Comparison of ENCODE assay signal across 1 cellular context in the genomic region with DNA sequence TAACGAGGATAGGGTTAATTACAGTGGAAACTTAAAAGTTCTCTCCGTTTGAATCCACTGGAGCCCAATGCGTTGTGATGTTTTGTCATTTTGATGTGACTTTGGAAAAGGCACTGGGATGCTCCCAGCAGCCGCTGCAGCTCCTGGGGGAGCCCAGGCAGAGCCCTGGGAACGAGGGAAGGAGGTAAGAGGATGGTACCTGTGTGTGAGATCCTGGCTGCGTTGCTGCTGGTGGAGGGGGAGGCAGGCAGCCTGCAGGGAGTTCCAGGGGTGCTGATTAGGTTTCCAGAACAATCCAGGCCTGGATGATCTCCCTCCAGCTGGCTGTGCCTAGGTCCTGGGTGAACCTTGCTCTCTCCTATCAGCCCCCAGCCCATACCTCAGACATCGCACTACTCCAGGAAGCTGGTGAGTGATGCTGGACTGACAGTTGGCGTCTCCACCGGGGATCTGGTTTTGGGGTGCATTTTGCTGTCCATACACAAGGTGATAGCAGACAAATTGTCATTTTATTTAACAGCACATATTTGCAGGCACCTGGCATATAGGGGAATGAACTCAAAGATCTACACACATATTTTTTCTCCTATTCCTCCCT.
A peak's percentile ranks its signal among the peaks of the same experiment; 100 is the strongest.
TF ChIP-seq lines count a peak whose summit lies in the region.

No MANE protein-coding gene starts in this region.

TF ChIP-seq in HepG2, 621 proteins besides CTCF, POLR2A, EP300 and RAD21 (continued from another document and continues in another):
- TF ChIP-seq, protein P1, sequence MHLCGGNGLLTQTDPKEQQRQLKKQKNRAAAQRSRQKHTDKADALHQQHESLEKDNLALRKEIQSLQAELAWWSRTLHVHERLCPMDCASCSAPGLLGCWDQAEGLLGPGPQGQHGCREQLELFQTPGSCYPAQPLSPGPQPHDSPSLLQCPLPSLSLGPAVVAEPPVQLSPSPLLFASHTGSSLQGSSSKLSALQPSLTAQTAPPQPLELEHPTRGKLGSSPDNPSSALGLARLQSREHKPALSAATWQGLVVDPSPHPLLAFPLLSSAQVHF (CRISPR knock-in tag; IDR thresholded peaks at IDR 0.05), result no peak
- TF ChIP-seq, protein P2, sequence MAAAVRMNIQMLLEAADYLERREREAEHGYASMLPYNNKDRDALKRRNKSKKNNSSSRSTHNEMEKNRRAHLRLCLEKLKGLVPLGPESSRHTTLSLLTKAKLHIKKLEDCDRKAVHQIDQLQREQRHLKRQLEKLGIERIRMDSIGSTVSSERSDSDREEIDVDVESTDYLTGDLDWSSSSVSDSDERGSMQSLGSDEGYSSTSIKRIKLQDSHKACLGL (CRISPR knock-in tag; IDR thresholded peaks at IDR 0.05), result 0 out of 2 replicates have a peak, but pooled peaks have one; percentile 7
- TF ChIP-seq DPF2 (CRISPR knock-in tag; IDR thresholded peaks at IDR 0.05; ENCODE audit: borderline replicate concordance, low read depth), result no peak
- no peak for TF ChIP-seq ERF (CRISPR knock-in tag; IDR thresholded peaks at IDR 0.05)
- no peak for TF ChIP-seq SP2 (CRISPR knock-in tag; IDR thresholded peaks at IDR 0.05)
- TF ChIP-seq ATF7 (IDR thresholded peaks at IDR 0.05), result no peak
- no peak for TF ChIP-seq ATF7 (CRISPR knock-in tag; IDR thresholded peaks at IDR 0.05)
- TF ChIP-seq, protein P3, sequence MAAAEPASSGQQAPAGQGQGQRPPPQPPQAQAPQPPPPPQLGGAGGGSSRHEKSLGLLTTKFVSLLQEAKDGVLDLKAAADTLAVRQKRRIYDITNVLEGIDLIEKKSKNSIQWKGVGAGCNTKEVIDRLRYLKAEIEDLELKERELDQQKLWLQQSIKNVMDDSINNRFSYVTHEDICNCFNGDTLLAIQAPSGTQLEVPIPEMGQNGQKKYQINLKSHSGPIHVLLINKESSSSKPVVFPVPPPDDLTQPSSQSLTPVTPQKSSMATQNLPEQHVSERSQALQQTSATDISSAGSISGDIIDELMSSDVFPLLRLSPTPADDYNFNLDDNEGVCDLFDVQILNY (CRISPR knock-in tag; conservative IDR thresholded peaks at IDR 0.05), result no peak
- TF ChIP-seq ZMAT3 (CRISPR knock-in tag; conservative IDR thresholded peaks at IDR 0.05), result no peak
- no peak for TF ChIP-seq ZNF841 (CRISPR knock-in tag; IDR thresholded peaks at IDR 0.05; ENCODE audit: borderline replicate concordance)
- TF ChIP-seq, protein P4, sequence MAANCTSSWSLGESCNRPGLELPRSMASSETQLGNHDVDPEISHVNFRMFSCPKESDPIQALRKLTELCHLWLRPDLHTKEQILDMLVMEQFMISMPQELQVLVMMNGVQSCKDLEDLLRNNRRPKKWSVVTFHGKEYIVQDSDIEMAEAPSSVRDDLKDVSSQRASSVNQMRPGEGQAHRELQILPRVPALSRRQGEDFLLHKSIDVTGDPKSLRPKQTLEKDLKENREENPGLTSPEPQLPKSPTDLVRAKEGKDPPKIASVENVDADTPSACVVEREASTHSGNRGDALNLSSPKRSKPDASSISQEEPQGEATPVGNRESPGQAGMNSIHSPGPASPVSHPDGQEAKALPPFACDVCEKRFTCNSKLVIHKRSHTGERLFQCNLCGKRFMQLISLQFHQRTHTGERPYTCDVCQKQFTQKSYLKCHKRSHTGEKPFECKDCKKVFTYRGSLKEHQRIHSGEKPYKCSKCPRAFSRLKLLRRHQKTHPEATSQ (CRISPR knock-in tag; IDR thresholded peaks at IDR 0.05; ENCODE audit: borderline replicate concordance), result no peak
- TF ChIP-seq HMG20A (CRISPR knock-in tag; IDR thresholded peaks at IDR 0.05; ENCODE audit: borderline replicate concordance), result no peak
- no peak for TF ChIP-seq TBP (CRISPR knock-in tag; IDR thresholded peaks at IDR 0.05)
- TF ChIP-seq ZNF143 (CRISPR knock-in tag; IDR thresholded peaks at IDR 0.05), result no peak
- no peak for TF ChIP-seq RARA (CRISPR knock-in tag; IDR thresholded peaks at IDR 0.05)
- TF ChIP-seq ZNF263 (CRISPR knock-in tag; IDR thresholded peaks at IDR 0.05), result no peak
- TF ChIP-seq EED (CRISPR knock-in tag; IDR thresholded peaks at IDR 0.05), result no peak
- no peak for TF ChIP-seq ZNF567 (CRISPR knock-in tag; IDR thresholded peaks at IDR 0.05; ENCODE audit: borderline replicate concordance)
- TF ChIP-seq, protein P5, sequence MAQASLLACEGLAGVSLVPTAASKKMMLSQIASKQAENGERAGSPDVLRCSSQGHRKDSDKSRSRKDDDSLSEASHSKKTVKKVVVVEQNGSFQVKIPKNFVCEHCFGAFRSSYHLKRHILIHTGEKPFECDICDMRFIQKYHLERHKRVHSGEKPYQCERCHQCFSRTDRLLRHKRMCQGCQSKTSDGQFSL (CRISPR knock-in tag; IDR thresholded peaks at IDR 0.05), result no peak
- no peak for TF ChIP-seq SATB2 (CRISPR knock-in tag; IDR thresholded peaks at IDR 0.05)
- TF ChIP-seq NCOA1 (CRISPR knock-in tag; IDR thresholded peaks at IDR 0.05), result no peak
- TF ChIP-seq, protein P6, sequence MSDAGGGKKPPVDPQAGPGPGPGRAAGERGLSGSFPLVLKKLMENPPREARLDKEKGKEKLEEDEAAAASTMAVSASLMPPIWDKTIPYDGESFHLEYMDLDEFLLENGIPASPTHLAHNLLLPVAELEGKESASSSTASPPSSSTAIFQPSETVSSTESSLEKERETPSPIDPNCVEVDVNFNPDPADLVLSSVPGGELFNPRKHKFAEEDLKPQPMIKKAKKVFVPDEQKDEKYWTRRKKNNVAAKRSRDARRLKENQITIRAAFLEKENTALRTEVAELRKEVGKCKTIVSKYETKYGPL (CRISPR knock-in tag; IDR thresholded peaks at IDR 0.05), result no peak
- no peak for TF ChIP-seq KDM6A (CRISPR knock-in tag; IDR thresholded peaks at IDR 0.05; ENCODE audit: low read depth)
- TF ChIP-seq, protein P7, sequence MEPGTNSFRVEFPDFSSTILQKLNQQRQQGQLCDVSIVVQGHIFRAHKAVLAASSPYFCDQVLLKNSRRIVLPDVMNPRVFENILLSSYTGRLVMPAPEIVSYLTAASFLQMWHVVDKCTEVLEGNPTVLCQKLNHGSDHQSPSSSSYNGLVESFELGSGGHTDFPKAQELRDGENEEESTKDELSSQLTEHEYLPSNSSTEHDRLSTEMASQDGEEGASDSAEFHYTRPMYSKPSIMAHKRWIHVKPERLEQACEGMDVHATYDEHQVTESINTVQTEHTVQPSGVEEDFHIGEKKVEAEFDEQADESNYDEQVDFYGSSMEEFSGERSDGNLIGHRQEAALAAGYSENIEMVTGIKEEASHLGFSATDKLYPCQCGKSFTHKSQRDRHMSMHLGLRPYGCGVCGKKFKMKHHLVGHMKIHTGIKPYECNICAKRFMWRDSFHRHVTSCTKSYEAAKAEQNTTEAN (CRISPR knock-in tag; conservative IDR thresholded peaks at IDR 0.05), result no peak
- no peak for TF ChIP-seq ZNF232 (CRISPR knock-in tag; IDR thresholded peaks at IDR 0.05; ENCODE audit: borderline replicate concordance)
- no peak for TF ChIP-seq ZNF10 (CRISPR knock-in tag; IDR thresholded peaks at IDR 0.05; ENCODE audit: borderline replicate concordance, low read depth)
- no peak for TF ChIP-seq ZNF496 (CRISPR knock-in tag; IDR thresholded peaks at IDR 0.05; ENCODE audit: insufficient replicate concordance)
- TF ChIP-seq, protein P8, sequence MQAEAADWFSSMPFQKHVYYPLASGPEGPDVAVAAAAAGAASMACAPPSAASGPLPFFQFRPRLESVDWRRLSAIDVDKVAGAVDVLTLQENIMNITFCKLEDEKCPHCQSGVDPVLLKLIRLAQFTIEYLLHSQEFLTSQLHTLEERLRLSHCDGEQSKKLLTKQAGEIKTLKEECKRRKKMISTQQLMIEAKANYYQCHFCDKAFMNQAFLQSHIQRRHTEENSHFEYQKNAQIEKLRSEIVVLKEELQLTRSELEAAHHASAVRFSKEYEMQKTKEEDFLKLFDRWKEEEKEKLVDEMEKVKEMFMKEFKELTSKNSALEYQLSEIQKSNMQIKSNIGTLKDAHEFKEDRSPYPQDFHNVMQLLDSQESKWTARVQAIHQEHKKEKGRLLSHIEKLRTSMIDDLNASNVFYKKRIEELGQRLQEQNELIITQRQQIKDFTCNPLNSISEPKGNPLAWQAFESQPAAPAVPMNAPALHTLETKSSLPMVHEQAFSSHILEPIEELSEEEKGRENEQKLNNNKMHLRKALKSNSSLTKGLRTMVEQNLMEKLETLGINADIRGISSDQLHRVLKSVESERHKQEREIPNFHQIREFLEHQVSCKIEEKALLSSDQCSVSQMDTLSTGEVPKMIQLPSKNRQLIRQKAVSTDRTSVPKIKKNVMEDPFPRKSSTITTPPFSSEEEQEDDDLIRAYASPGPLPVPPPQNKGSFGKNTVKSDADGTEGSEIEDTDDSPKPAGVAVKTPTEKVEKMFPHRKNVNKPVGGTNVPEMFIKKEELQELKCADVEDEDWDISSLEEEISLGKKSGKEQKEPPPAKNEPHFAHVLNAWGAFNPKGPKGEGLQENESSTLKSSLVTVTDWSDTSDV (CRISPR knock-in tag; IDR thresholded peaks at IDR 0.05), result no peak
- TF ChIP-seq NFYC (CRISPR knock-in tag; IDR thresholded peaks at IDR 0.05), result no peak
- TF ChIP-seq GTF2F1 (IDR thresholded peaks at IDR 0.05; ENCODE audit: low read length), result no peak
- TF ChIP-seq, protein P9, sequence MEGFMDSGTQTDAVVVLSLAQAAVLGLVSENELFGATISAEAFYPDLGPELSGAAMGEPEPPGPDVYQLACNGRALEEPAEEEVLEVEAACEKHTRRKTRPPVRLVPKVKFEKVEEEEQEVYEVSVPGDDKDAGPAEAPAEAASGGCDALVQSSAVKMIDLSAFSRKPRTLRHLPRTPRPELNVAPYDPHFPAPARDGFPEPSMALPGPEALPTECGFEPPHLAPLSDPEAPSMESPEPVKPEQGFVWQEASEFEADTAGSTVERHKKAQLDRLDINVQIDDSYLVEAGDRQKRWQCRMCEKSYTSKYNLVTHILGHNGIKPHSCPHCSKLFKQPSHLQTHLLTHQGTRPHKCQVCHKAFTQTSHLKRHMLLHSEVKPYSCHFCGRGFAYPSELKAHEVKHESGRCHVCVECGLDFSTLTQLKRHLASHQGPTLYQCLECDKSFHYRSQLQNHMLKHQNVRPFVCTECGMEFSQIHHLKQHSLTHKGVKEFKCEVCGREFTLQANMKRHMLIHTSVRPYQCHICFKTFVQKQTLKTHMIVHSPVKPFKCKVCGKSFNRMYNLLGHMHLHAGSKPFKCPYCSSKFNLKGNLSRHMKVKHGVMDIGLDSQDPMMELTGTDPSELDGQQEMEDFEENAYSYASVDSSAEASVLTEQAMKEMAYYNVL (CRISPR knock-in tag; IDR thresholded peaks at IDR 0.05; ENCODE audit: borderline replicate concordance), result no peak
- TF ChIP-seq FOXJ3 (CRISPR knock-in tag; IDR thresholded peaks at IDR 0.05; ENCODE audit: borderline replicate concordance), result no peak
- no peak for TF ChIP-seq DMAP1 (CRISPR knock-in tag; IDR thresholded peaks at IDR 0.05)
- TF ChIP-seq MAFF (IDR thresholded peaks at IDR 0.05; ENCODE audit: low read depth, low read length), result no peak
- no peak for TF ChIP-seq ZMYM4 (CRISPR knock-in tag; IDR thresholded peaks at IDR 0.05)
- no peak for TF ChIP-seq ZNF296 (CRISPR knock-in tag; conservative IDR thresholded peaks at IDR 0.05)
- peak; percentile 29; the same call in 1 of the 2 replicates for TF ChIP-seq BRD4 (CRISPR knock-in tag; IDR thresholded peaks at IDR 0.05)
- TF ChIP-seq, protein P10, sequence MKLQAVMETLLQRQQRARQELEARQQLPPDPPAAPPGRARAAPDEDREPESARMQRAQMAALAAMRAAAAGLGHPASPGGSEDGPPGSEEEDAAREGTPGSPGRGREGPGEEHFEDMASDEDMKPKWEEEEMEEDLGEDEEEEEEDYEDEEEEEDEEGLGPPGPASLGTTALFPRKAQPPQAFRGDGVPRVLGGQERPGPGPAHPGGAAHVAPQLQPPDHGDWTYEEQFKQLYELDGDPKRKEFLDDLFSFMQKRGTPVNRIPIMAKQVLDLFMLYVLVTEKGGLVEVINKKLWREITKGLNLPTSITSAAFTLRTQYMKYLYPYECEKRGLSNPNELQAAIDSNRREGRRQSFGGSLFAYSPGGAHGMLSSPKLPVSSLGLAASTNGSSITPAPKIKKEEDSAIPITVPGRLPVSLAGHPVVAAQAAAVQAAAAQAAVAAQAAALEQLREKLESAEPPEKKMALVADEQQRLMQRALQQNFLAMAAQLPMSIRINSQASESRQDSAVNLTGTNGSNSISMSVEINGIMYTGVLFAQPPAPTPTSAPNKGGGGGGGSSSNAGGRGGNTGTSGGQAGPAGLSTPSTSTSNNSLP (IDR thresholded peaks at IDR 0.05; ENCODE audit: low read depth, low read length), result no peak
- TF ChIP-seq PHF8 (CRISPR knock-in tag; IDR thresholded peaks at IDR 0.05), result no peak
- TF ChIP-seq SRSF9 (IDR thresholded peaks at IDR 0.05; ENCODE audit: borderline replicate concordance, insufficient read depth, low read depth, low read length, poor library complexity, severe bottlenecking), result no peak
- no peak for TF ChIP-seq ZNF160 (CRISPR knock-in tag; IDR thresholded peaks at IDR 0.05)
- peak; percentile 30; the same call in 1 of the 2 replicates for TF ChIP-seq ZNF430 (CRISPR knock-in tag; IDR thresholded peaks at IDR 0.05)
- TF ChIP-seq SP140L (CRISPR knock-in tag; IDR thresholded peaks at IDR 0.05; ENCODE audit: borderline replicate concordance), result no peak
- TF ChIP-seq, protein P11, sequence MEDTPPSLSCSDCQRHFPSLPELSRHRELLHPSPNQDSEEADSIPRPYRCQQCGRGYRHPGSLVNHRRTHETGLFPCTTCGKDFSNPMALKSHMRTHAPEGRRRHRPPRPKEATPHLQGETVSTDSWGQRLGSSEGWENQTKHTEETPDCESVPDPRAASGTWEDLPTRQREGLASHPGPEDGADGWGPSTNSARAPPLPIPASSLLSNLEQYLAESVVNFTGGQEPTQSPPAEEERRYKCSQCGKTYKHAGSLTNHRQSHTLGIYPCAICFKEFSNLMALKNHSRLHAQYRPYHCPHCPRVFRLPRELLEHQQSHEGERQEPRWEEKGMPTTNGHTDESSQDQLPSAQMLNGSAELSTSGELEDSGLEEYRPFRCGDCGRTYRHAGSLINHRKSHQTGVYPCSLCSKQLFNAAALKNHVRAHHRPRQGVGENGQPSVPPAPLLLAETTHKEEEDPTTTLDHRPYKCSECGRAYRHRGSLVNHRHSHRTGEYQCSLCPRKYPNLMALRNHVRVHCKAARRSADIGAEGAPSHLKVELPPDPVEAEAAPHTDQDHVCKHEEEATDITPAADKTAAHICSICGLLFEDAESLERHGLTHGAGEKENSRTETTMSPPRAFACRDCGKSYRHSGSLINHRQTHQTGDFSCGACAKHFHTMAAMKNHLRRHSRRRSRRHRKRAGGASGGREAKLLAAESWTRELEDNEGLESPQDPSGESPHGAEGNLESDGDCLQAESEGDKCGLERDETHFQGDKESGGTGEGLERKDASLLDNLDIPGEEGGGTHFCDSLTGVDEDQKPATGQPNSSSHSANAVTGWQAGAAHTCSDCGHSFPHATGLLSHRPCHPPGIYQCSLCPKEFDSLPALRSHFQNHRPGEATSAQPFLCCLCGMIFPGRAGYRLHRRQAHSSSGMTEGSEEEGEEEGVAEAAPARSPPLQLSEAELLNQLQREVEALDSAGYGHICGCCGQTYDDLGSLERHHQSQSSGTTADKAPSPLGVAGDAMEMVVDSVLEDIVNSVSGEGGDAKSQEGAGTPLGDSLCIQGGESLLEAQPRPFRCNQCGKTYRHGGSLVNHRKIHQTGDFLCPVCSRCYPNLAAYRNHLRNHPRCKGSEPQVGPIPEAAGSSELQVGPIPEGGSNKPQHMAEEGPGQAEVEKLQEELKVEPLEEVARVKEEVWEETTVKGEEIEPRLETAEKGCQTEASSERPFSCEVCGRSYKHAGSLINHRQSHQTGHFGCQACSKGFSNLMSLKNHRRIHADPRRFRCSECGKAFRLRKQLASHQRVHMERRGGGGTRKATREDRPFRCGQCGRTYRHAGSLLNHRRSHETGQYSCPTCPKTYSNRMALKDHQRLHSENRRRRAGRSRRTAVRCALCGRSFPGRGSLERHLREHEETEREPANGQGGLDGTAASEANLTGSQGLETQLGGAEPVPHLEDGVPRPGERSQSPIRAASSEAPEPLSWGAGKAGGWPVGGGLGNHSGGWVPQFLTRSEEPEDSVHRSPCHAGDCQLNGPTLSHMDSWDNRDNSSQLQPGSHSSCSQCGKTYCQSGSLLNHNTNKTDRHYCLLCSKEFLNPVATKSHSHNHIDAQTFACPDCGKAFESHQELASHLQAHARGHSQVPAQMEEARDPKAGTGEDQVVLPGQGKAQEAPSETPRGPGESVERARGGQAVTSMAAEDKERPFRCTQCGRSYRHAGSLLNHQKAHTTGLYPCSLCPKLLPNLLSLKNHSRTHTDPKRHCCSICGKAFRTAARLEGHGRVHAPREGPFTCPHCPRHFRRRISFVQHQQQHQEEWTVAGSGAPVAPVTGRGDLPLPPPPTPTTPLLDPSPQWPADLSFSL (CRISPR knock-in tag; IDR thresholded peaks at IDR 0.05), result no peak
